Comparison of ENCODE assay signal across 12 cellular contexts in the genomic region with DNA sequence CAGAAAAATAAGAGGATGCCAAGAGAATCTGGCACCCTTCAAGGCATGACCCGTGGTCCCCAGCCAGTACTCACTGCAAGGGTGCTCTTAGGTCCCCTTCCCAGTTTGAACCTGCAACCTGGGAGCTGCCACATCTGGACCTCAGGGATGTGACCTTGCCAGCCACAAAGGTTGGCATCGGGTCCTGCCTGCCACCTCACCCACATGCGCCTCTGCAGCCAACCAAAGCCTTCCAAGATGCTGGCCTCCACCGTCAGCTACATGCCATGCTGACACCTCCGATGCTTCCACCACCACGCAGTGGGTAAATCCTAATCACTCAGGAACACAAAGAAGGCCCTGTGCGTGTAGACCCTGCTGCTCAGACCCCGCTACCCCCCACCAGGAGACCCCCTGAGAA. TPM values are rescaled to one million over a fixed set of nuclear protein-coding genes. Genes with fewer than 3 reads are reported as not detected.
A peak's percentile ranks its signal among the peaks of the same experiment; 100 is the strongest.
DNase-seq lines count a peak whose midpoint lies in the region; ATAC-seq and TF ChIP-seq lines count a peak whose summit lies in the region.
"Had no signal": no experiment of that assay in that cellular context is flagged by ENCODE, and none has a peak within 500 bp of the region (broad histone marks: within the 10 kb centered on the region; RNA-seq: fewer than 3 reads in every experiment).

No MANE protein-coding gene starts in this region.

- POLR2A ChIA-PET in RWPE1 (lab: Yijun Ruan, JAX; ENCODE audit: low non-redundant PET) = no interaction called here

- no peak for DNase-seq in activated T-cell treated with anti-CD3 and anti-CD28 coated beads, Interleukin-2, amount 50 U/mL, for 24 hours
- DNase-seq in activated T-cell treated with anti-CD3 and anti-CD28 coated beads, Interleukin-2, amount 50 U/mL, for 1 hour = no peak
- DNase-seq in RWPE1 (ENCODE audit: low spot score) = no peak
- peak; percentile 67 for DNase-seq in spleen
- DNase-seq in NOMO-1 treated with DMSO at 0.1 percent for 48 hours (lab: John Stamatoyannopoulos, UW; ENCODE audit: unreplicated experiment) = no peak
- no peak for DNase-seq in EL
- no peak for DNase-seq in AML-193 (lab: John Stamatoyannopoulos, UW)
- DNase-seq: DMS79, MG63, SHP77 had no signal

- H3K4me1 ChIP-seq in gastroesophageal sphincter (peaks cover 0 to 83% (median 51%) of the 10 kb centered on the region in 3 donors), spleen (peaks cover 26 to 100% (median 83%) of the 10 kb centered on the region in 6 donors)

- intact Hi-C loops in spleen (cut with DNase I; ENCODE audit: low total_unique reads) = no loop called here

- H3K4me3 ChIP-seq in gastroesophageal sphincter (no peak overlapping the region), spleen (no peak overlapping the region)
- H3K4me3 ChIP-seq: lung, MG63 had no signal

- H3K4me1 Mint-ChIP-seq in activated T-cell treated with anti-CD3 and anti-CD28 coated beads, Interleukin-2, amount 50 U/mL, for 24 hours (ENCODE audit: low read depth) = peaks cover 80% of the 10 kb centered on the region

- H3K36me3 Mint-ChIP-seq in activated T-cell treated with anti-CD3 and anti-CD28 coated beads, Interleukin-2, amount 50 U/mL, for 24 hours (ENCODE audit: low read depth) = peaks cover 4% of the 10 kb centered on the region

- no peak for TF ChIP-seq CTCF in RWPE1 (conservative IDR thresholded peaks at IDR 0.05; ENCODE audit: low read depth)
- TF ChIP-seq CTCF in gastroesophageal sphincter (IDR thresholded peaks at IDR 0.05) = no peak
- no peak for TF ChIP-seq CTCF in spleen (IDR thresholded peaks at IDR 0.05 in 8 of 11, conservative IDR thresholded peaks at IDR 0.05 in 3 of 11)

- H3K9me3 ChIP-seq in gastroesophageal sphincter (no peaks in the 10 kb centered on the region), spleen (no peaks in the 10 kb centered on the region)
- H3K9me3 ChIP-seq: MG63 had no signal

- H3K4me3 Mint-ChIP-seq in activated T-cell treated with anti-CD3 and anti-CD28 coated beads, Interleukin-2, amount 50 U/mL, for 24 hours = no peak overlapping the region

- H3K27me3 ChIP-seq in gastroesophageal sphincter (no peaks in the 10 kb centered on the region), spleen (replicated peaks in 1 of 7) (no peaks in the 10 kb centered on the region)
- H3K27me3 ChIP-seq: MG63 had no signal

- H3K27ac Mint-ChIP-seq in activated T-cell treated with anti-CD3 and anti-CD28 coated beads, Interleukin-2, amount 50 U/mL, for 24 hours = peak overlapping the region; percentile 74

- no peak for ATAC-seq in gastroesophageal sphincter

- no peaks in the 10 kb centered on the region for H3K27me3 Mint-ChIP-seq in activated T-cell treated with anti-CD3 and anti-CD28 coated beads, Interleukin-2, amount 50 U/mL, for 24 hours

- TF ChIP-seq POLR2A in gastroesophageal sphincter (IDR thresholded peaks at IDR 0.05) (no peak), spleen (IDR thresholded peaks at IDR 0.05) (no peak)

- H3K27ac ChIP-seq in RWPE1 (peak overlapping the region; percentile 88), gastroesophageal sphincter (peak overlapping the region in 3 of 4 donors; percentile 55 to 77 (median 68)), spleen (peak overlapping the region in 3 of 8 donors; percentile 33 to 54 (median 53))

- no peaks in the 10 kb centered on the region for H3K9me3 Mint-ChIP-seq in activated T-cell treated with anti-CD3 and anti-CD28 coated beads, Interleukin-2, amount 50 U/mL, for 24 hours

- 75 to 87% methylated on average over 2 to 3 of the region's 8 CpGs for WGBS in gastroesophageal sphincter (ENCODE audit: low coverage in 1 of 2), 2 donors
- 88 to 100% (median 95%) methylated on average over 5 to 8 of the region's 8 CpGs for WGBS in spleen, 5 donors

- CTCF ChIA-PET in RWPE1 (lab: Yijun Ruan, JAX) = interaction anchor here (1.2 to 1.6 kb wide), 2 partner anchors 10 to 33 kb away, joined by 3 to 4 read pairs; no protein-coding TSS in a partner anchor

- H3K36me3 ChIP-seq in gastroesophageal sphincter (no peaks in the 10 kb centered on the region), spleen (peaks cover 0 to 4% (median 0%) of the 10 kb centered on the region in 6 donors)

- TF ChIP-seq EP300 in gastroesophageal sphincter (IDR thresholded peaks at IDR 0.05) = no peak

RNA-seq across cellular contexts. Expression of a gene that starts 35.1 kb away (rescaled TPM):
- total RNA-seq in gastroesophageal sphincter (10 to 100 TPM; 12.5 to 19.0 (median 14.7) TPM), spleen (10 to 100 TPM; 23.0 to 44.8 (median 32.1) TPM)
- polyA plus RNA-seq in spleen = 10 to 100 TPM in 1 of 3 donors, 1 to 10 TPM in 2; 4.5 to 14.2 (median 7.9) TPM

RNA-seq across cellular contexts. Expression of a gene that starts 48.8 kb away (rescaled TPM):
- 10 to 100 TPM; 15.2 to 31.6 (median 19.8) TPM for total RNA-seq in gastroesophageal sphincter
- total RNA-seq in spleen = 10 to 100 TPM; 37.5 to 82.3 (median 44.4) TPM
- polyA plus RNA-seq in spleen = 10 to 100 TPM; 31.7 to 58.2 (median 49.0) TPM

RNA-seq across cellular contexts. Expression of a gene that starts 56.6 kb away (rescaled TPM):
- total RNA-seq in gastroesophageal sphincter (100 to 1,000 TPM; 408 to 436 (median 418) TPM), spleen (100 to 1,000 TPM; 183 to 309 (median 203) TPM)
- polyA plus RNA-seq in spleen = 100 to 1,000 TPM; 131 to 276 (median 141) TPM
